ENCODE assay signal across 1 cellular context in the genomic region with DNA sequence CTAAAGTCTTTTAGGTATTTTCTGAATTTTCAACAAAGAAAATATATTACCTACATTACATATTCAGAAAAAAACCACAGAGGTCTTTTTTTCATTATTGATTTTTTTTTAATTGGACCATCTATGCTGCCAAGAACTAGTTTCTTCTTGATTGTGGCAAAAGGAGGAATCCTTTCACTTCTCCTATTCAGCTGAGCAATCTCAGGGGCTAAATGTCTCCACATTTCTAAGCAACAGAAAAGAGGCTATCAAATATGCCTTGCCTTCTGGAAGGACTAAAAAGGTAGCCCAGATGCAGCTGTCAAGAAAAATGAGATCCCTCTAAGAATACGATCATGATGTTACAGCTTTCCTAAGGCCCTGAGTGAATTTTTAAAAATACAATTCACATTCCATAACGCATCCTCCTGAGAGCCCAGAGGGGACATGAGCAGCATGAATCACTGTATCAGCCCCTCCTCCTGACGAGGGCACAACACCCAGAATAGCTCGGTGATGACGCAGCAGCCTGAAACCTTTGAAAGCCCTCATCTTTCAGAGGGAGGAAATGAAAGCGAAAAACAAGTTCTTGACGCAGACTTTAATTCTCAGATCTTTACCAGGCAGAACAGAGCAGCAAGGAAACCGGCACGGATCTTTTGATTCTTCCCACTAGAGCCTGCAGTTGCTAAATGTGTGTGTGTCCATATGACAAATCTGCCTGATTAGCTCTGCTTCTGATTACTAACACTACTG.
TF ChIP-seq lines count a peak whose summit lies in the region.

No MANE protein-coding gene starts in this region.

TF ChIP-seq in WTC11, 78 proteins besides CTCF, POLR2A, EP300 and RAD21 (continued from another document):
- TF ChIP-seq, protein P1, sequence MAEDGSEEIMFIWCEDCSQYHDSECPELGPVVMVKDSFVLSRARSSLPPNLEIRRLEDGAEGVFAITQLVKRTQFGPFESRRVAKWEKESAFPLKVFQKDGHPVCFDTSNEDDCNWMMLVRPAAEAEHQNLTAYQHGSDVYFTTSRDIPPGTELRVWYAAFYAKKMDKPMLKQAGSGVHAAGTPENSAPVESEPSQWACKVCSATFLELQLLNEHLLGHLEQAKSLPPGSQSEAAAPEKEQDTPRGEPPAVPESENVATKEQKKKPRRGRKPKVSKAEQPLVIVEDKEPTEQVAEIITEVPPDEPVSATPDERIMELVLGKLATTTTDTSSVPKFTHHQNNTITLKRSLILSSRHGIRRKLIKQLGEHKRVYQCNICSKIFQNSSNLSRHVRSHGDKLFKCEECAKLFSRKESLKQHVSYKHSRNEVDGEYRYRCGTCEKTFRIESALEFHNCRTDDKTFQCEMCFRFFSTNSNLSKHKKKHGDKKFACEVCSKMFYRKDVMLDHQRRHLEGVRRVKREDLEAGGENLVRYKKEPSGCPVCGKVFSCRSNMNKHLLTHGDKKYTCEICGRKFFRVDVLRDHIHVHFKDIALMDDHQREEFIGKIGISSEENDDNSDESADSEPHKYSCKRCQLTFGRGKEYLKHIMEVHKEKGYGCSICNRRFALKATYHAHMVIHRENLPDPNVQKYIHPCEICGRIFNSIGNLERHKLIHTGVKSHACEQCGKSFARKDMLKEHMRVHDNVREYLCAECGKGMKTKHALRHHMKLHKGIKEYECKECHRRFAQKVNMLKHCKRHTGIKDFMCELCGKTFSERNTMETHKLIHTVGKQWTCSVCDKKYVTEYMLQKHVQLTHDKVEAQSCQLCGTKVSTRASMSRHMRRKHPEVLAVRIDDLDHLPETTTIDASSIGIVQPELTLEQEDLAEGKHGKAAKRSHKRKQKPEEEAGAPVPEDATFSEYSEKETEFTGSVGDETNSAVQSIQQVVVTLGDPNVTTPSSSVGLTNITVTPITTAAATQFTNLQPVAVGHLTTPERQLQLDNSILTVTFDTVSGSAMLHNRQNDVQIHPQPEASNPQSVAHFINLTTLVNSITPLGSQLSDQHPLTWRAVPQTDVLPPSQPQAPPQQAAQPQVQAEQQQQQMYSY (CRISPR knock-in tag; IDR thresholded peaks at IDR 0.05) = no peak
- TF ChIP-seq SMAD3 (CRISPR knock-in tag; IDR thresholded peaks at IDR 0.05; ENCODE audit: borderline replicate concordance) (no peak), RELA (CRISPR knock-in tag; IDR thresholded peaks at IDR 0.05; ENCODE audit: borderline replicate concordance) (no peak), JAZF1 (CRISPR knock-in tag; IDR thresholded peaks at IDR 0.05) (no peak), EMX1 (CRISPR knock-in tag; IDR thresholded peaks at IDR 0.05) (no peak), FOXP1 (CRISPR knock-in tag; IDR thresholded peaks at IDR 0.05; ENCODE audit: borderline replicate concordance) (no peak), NFYB (CRISPR knock-in tag; conservative IDR thresholded peaks at IDR 0.05; ENCODE audit: low read depth) (no peak), SP1 (CRISPR knock-in tag; conservative IDR thresholded peaks at IDR 0.05) (no peak)
- TF ChIP-seq, protein P2, sequence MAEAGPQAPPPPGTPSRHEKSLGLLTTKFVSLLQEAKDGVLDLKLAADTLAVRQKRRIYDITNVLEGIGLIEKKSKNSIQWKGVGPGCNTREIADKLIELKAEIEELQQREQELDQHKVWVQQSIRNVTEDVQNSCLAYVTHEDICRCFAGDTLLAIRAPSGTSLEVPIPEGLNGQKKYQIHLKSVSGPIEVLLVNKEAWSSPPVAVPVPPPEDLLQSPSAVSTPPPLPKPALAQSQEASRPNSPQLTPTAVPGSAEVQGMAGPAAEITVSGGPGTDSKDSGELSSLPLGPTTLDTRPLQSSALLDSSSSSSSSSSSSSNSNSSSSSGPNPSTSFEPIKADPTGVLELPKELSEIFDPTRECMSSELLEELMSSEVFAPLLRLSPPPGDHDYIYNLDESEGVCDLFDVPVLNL (CRISPR knock-in tag; IDR thresholded peaks at IDR 0.05; ENCODE audit: borderline replicate concordance, low read depth) = no peak
- TF ChIP-seq, protein P3, sequence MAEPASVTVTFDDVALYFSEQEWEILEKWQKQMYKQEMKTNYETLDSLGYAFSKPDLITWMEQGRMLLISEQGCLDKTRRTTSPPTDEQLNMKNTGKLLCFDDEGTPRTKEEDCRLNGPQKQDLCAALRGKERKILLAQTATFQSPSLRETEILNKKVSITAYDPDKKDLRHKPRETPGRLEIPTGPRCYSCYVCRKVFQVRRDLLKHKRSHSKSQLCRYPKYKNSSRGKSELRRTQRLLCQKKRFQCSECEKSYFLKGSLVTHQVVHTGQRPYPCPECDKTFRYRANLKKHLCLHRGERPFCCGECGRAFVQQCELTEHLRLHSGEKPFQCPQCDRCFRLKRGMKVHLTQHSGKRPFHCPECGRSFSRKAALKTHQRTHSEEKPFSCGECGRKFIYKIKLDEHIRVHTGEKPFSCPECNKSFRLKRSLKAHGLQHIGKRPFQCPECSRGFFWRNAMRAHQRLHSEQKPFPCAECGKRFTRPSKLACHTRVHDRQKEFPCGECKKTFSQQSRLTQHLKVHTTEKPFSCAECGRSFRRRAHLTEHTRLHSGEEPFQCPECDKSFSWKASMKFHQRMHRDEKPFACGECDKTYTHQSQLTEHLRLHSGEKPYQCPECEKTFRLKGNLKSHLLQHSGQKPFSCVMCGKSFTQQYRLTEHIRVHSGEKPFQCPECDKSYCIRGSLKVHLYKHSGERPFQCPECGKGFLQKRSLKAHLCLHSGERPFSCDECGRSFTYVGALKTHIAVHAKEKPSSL (CRISPR knock-in tag; conservative IDR thresholded peaks at IDR 0.05) = no peak
